ENCODE assay signal across 8 cellular contexts in genomic region chr3:46558184-46559029, GRCh38. TPM values are rescaled to one million over a fixed set of nuclear protein-coding genes. Genes with fewer than 3 reads are reported as not detected.
DNase-seq lines count a peak whose midpoint lies in the region; TF ChIP-seq lines count a peak whose summit lies in the region.

No MANE protein-coding gene starts in this region.

- no peaks in the 10 kb centered on the region for H3K36me3 ChIP-seq in MG63
- H3K36me3 ChIP-seq in kidney epithelial cell (ENCODE audit: control insufficient read depth, insufficient read depth, low read length): no peaks in the 10 kb centered on the region

- POLR2A ChIA-PET in MCF 10A (lab: Yijun Ruan, JAX): interaction anchor here (0.6 to 1.4 kb wide), 2 partner anchors 56 to 69 kb away, joined by 3 to 10 read pairs; no protein-coding TSS in a partner anchor

- peak overlapping the region; percentile 88 for H3K27ac Mint-ChIP-seq in MCF 10A (ENCODE audit: low read depth, unreplicated experiment)

- H3K4me3 ChIP-seq in MG63 (peak overlapping the region; percentile 48), kidney epithelial cell (ENCODE audit: low read depth, low read length) (peak overlapping the region; percentile 48)

- H3K4me1 Mint-ChIP-seq in MCF 10A (ENCODE audit: insufficient read depth, unreplicated experiment): peaks cover 16% of the 10 kb centered on the region

- intact Hi-C loops in MCF 10A (cut with micrococcal nuclease): loop anchor here (1.0 to 10.0 kb wide), 3 partner anchors 70 to 474 kb away; no protein-coding TSS in a partner anchor

- peak; percentile 52 for DNase-seq in GM04503 (ENCODE audit: low read depth)
- DNase-seq in HCEC 1CT: peak; percentile 91
- peak; percentile 89 for DNase-seq in MG63
- peak; percentile 90 for DNase-seq in UCSD-AML1 (lab: John Stamatoyannopoulos, UW; ENCODE audit: unreplicated experiment)
- DNase-seq in MCF 10A (ENCODE audit: unreplicated experiment): peak; percentile 84
- DNase-seq in kidney epithelial cell (ENCODE audit: low read depth): peak; percentile 63
- peak; percentile 69 for DNase-seq in stimulated activated CD4-positive, alpha-beta T cell treated with anti-CD3 and anti-CD28 coated beads, Interleukin-1b, Interleukin-23, amount 100 ng/mL, for 48 hours
- DNase-seq in NCI-H446 (lab: John Stamatoyannopoulos, UW): no peak

- no peaks in the 10 kb centered on the region for H3K27me3 ChIP-seq in MG63
- H3K27me3 ChIP-seq in kidney epithelial cell (ENCODE audit: control insufficient read depth, insufficient read depth, low read length): no peaks in the 10 kb centered on the region

- peaks cover 3% of the 10 kb centered on the region for H3K9me3 ChIP-seq in MG63

- no peaks in the 10 kb centered on the region for H3K36me3 Mint-ChIP-seq in MCF 10A (ENCODE audit: insufficient read depth, unreplicated experiment)

- H3K9me3 Mint-ChIP-seq in MCF 10A (ENCODE audit: unreplicated experiment): peaks cover 31% of the 10 kb centered on the region

- H3K4me3 Mint-ChIP-seq in MCF 10A (ENCODE audit: unreplicated experiment): no peak overlapping the region

- TF ChIP-seq CTCF in MCF 10A (IDR thresholded peaks at IDR 0.05; ENCODE audit: unreplicated experiment) (peak; percentile 83), kidney epithelial cell (IDR thresholded peaks at IDR 0.05; ENCODE audit: insufficient read depth, low read length, poor library complexity, severe bottlenecking) (peak; percentile 72)

- CTCF ChIA-PET in MCF 10A (lab: Yijun Ruan, JAX): interaction anchor here (0.7 to 6.0 kb wide), 13 partner anchors 9 to 342 kb away, joined by 3 to 71 read pairs (median 3); no protein-coding TSS in a partner anchor

- no TSS peak for BruUV-seq in MCF 10A (replicated peaks; lab: Mats Ljungman, UMichigan)

- no peaks in the 10 kb centered on the region for H3K27me3 Mint-ChIP-seq in MCF 10A (ENCODE audit: insufficient read depth, unreplicated experiment)

RNA-seq across cellular contexts. Expression of gene LRRC2, which starts 7.7 kb away (rescaled TPM):
- 0.10 and 0.36 TPM in 2 replicates for total RNA-seq in MG63 (2014; rRNA removed; shearing (Covaris generic); ENCODE audit: low replicate concordance)
- not detected in 2 replicates for total RNA-seq in MCF 10A (2022)
- total RNA-seq in kidney epithelial cell: 0.29 TPM in 1 of 2 replicates, not detected in the other

RNA-seq across cellular contexts. Expression of gene FAM240A, which starts 53.9 kb away (rescaled TPM):
- not detected in 2 replicates for total RNA-seq in MG63 (2014; rRNA removed; shearing (Covaris generic); ENCODE audit: low replicate concordance)
- total RNA-seq in MCF 10A (2022) (not detected in 2 replicates), kidney epithelial cell (not detected in 2 replicates)

Comparison
In these comparisons a context has a peak if more than half of its experiments do, and no peak if none do; other contexts are left out.
1. DNase-seq: peak in GM04503 (single experiment), HCEC 1CT (single experiment), MG63 (single experiment), UCSD-AML1 (single experiment), MCF 10A (single experiment), kidney epithelial cell (single experiment) and stimulated activated CD4-positive, alpha-beta T cell treated with anti-CD3 and anti-CD28 coated beads, Interleukin-1b, Interleukin-23, amount 100 ng/mL, for 48 hours (single experiment); none in NCI-H446 (0 of 2).